In genomic region chr1:18919949-18920348, GRCh38 we compare ENCODE assay signal across 2 cellular contexts.
TF ChIP-seq lines count a peak whose summit lies in the region.

No MANE protein-coding gene starts in this region.

TF ChIP-seq in HCT116, 20 proteins besides CTCF, POLR2A, EP300 and RAD21:
- TF ChIP-seq SIN3A (IDR thresholded peaks at IDR 0.05; ENCODE audit: low read depth) (no peak), CEBPB (IDR thresholded peaks at IDR 0.05; ENCODE audit: low read depth) (no peak), EGR1 (IDR thresholded peaks at IDR 0.05; ENCODE audit: low read depth) (no peak), YY1 (IDR thresholded peaks at IDR 0.05; ENCODE audit: extremely low read depth, insufficient replicate concordance, low read depth, low read length) (no peak), EZH2 (IDR thresholded peaks at IDR 0.05) (no peak), SP1 (IDR thresholded peaks at IDR 0.05; ENCODE audit: low read depth) (no peak), REST (IDR thresholded peaks at IDR 0.05; ENCODE audit: low read depth) (no peak), ZBTB33 (IDR thresholded peaks at IDR 0.05; ENCODE audit: extremely low read depth, insufficient replicate concordance, low read length) (no peak), TCF7L2 (IDR thresholded peaks at IDR 0.05; ENCODE audit: borderline replicate concordance, extremely low read depth, insufficient read depth, insufficient read length) (no peak), FOSL1 (IDR thresholded peaks at IDR 0.05; ENCODE audit: low read depth) (no peak), ZFX (IDR thresholded peaks at IDR 0.05) (no peak), EZH2phosphoT487 (IDR thresholded peaks at IDR 0.05; ENCODE audit: borderline replicate concordance) (no peak)

TF ChIP-seq in K562, 482 proteins besides CTCF, POLR2A, EP300 and RAD21:
- TF ChIP-seq EGR1 (conservative IDR thresholded peaks at IDR 0.05) (peak; percentile 72), CTCFL (IDR thresholded peaks at IDR 0.05; ENCODE audit: borderline replicate concordance, insufficient read depth, low read depth, low read length, poor library complexity, severe bottlenecking) (no peak)
